ENCODE assay signal across 21 cellular contexts in the genomic region with DNA sequence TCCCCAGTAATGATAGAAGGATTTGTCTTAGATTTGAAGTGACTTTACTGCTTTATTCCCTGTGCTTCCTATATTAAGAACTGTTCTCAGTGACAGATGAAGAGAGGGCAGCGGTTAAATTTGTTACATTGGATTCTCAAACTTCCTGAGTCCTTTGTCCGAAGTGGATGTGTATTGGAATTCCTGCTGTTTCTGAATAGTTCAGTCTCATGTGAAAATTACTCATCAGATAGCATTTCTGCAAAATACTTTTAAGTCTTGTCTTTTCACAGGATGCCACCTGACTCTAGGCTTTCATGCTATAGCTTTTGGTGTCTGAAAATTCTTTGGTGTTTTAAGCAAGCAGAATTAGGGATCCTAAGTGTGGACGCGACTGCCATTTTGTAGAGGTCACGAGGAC.
DNase-seq lines count a peak whose midpoint lies in the region; ATAC-seq, FAIRE-seq and TF ChIP-seq lines count a peak whose summit lies in the region.
"Had no signal": no experiment of that assay in that cellular context is flagged by ENCODE, and none has a peak within 500 bp of the region (broad histone marks: within the 10 kb centered on the region; RNA-seq: fewer than 3 reads in every experiment).

No MANE protein-coding gene starts in this region.

- no peak overlapping the region for H3K27ac ChIP-seq in CD8-positive, alpha-beta T cell (ENCODE audit: low read depth, low read length)
- H3K27ac ChIP-seq: coronary artery, psoas muscle, WERI-Rb-1 had no signal

- FAIRE-seq in D721Med (lab: Jason Lieb, UNC): no peak

- DNase-seq in CD8-positive, alpha-beta T cell: no peak
- DNase-seq in dermis blood vessel endothelial cell: peak; percentile 33
- DNase-seq in D721Med (ENCODE audit: insufficient read length, low spot score): no peak
- DNase-seq in mesenteric fat pad (ENCODE audit: low spot score): no peak
- no peak for DNase-seq in AG08396 (ENCODE audit: low spot score)
- DNase-seq: Caco-2; Kasumi-1; left lung; NCI-H526 treated with DMSO at 0.1 percent for 48 hours; psoas muscle; Right ventricle myocardium superior; stimulated activated CD4-positive, alpha-beta T cell treated with anti-CD3 and anti-CD28 coated beads, Interleukin-4, amount 100 ng/mL, for 24 hours; T-helper 1 cell; WERI-Rb-1 had no signal

- no peaks in the 10 kb centered on the region for H3K9me3 Mint-ChIP-seq in CD8-positive, alpha-beta T cell
- H3K9me3 Mint-ChIP-seq in IgD-negative memory B cell: no peaks in the 10 kb centered on the region
- no peaks in the 10 kb centered on the region for H3K9me3 Mint-ChIP-seq in nephron
- H3K9me3 Mint-ChIP-seq: activated T-helper 2 cell treated with anti-CD3 and anti-CD28 coated beads, Interferon-gamma antibody, Interleukin-2, Interleukin-4, amounts not matched to agents 10 μg/mL and 5 μg/mL and 100 μg/mL, durations not matched to agents 14 hours and 24 hours and 36 hours had no signal

- peak overlapping the region; percentile 38 for H3K27ac Mint-ChIP-seq in CD8-positive, alpha-beta T cell
- peak overlapping the region in 2 of 3 donors; percentile 41 to 91 for H3K27ac Mint-ChIP-seq in IgD-negative memory B cell
- peak overlapping the region in 2 of 3 experiments; percentile 7 to 93 for H3K27ac Mint-ChIP-seq in nephron
- H3K27ac Mint-ChIP-seq: activated T-helper 2 cell treated with anti-CD3 and anti-CD28 coated beads, Interferon-gamma antibody, Interleukin-2, Interleukin-4, amounts not matched to agents 10 μg/mL and 5 μg/mL and 100 μg/mL, durations not matched to agents 14 hours and 24 hours and 36 hours had no signal

- no peaks in the 10 kb centered on the region for H3K27me3 Mint-ChIP-seq in CD8-positive, alpha-beta T cell (ENCODE audit: low read depth)
- H3K27me3 Mint-ChIP-seq in IgD-negative memory B cell (no peaks in the 10 kb centered on the region), nephron (ENCODE audit: low read depth) (no peaks in the 10 kb centered on the region)

- no peak for TF ChIP-seq CTCF in CD8-positive, alpha-beta T cell (IDR thresholded peaks at IDR 0.05)
- no peak for TF ChIP-seq CTCF in nephron (IDR thresholded peaks at IDR 0.05; ENCODE audit: unreplicated experiment in 3 of 3)
- no peak for TF ChIP-seq CTCF in D721Med (IDR thresholded peaks at IDR 0.05; ENCODE audit: insufficient read depth, missing control alignments)

- intact Hi-C loops in CD8-positive, alpha-beta T cell (cut with DNase I, micrococcal nuclease): no loop called here

- POLR2A ChIA-PET in CD8-positive, alpha-beta T cell (lab: Charles Lee): no interaction called here

- no peaks in the 10 kb centered on the region for H3K9me3 ChIP-seq in CD8-positive, alpha-beta T cell (ENCODE audit: low read length)
- H3K9me3 ChIP-seq: Caco-2, gastroesophageal sphincter, left lung, psoas muscle had no signal

- H3K4me3 ChIP-seq in CD8-positive, alpha-beta T cell (ENCODE audit: low read depth, low read length): no peak overlapping the region
- H3K4me3 ChIP-seq: coronary artery, gastroesophageal sphincter, psoas muscle, smooth muscle cell had no signal

- CTCF ChIA-PET in CD8-positive, alpha-beta T cell (lab: Charles Lee): interaction anchor here (0.9 to 2.1 kb wide), 3 partner anchors 9 to 105 kb away, joined by 3 to 5 read pairs (median 4); no protein-coding TSS in a partner anchor

- H3K4me3 Mint-ChIP-seq in CD8-positive, alpha-beta T cell: no peak overlapping the region
- H3K4me3 Mint-ChIP-seq in IgD-negative memory B cell (peak overlapping the region in 2 of 4 donors; percentile 38 to 45), nephron (no peak overlapping the region)

- H3K36me3 ChIP-seq in CD8-positive, alpha-beta T cell (ENCODE audit: insufficient read depth, low read length): peaks cover 31% of the 10 kb centered on the region

- ATAC-seq in CD8-positive, alpha-beta T cell: no peak
- ATAC-seq in GM18867 (IDR thresholded peaks at IDR 0.05; ENCODE audit: unreplicated experiment): no peak
- ATAC-seq: gastroesophageal sphincter, left lung, psoas muscle had no signal

- no peaks in the 10 kb centered on the region for H3K4me1 ChIP-seq in CD8-positive, alpha-beta T cell (ENCODE audit: insufficient read depth, low read length)
- H3K4me1 ChIP-seq: Caco-2 had no signal

- peaks cover 25% of the 10 kb centered on the region for H3K36me3 Mint-ChIP-seq in CD8-positive, alpha-beta T cell
- H3K36me3 Mint-ChIP-seq in IgD-negative memory B cell (peaks cover 5% of the 10 kb centered on the region), nephron (ENCODE audit: low read depth) (peaks cover 35% of the 10 kb centered on the region)

- no peaks in the 10 kb centered on the region for H3K27me3 ChIP-seq in CD8-positive, alpha-beta T cell (ENCODE audit: insufficient read depth, low read length)
- H3K27me3 ChIP-seq: gastroesophageal sphincter, left lung had no signal

- H3K4me1 Mint-ChIP-seq in CD8-positive, alpha-beta T cell (ENCODE audit: low read depth): peaks cover 50% of the 10 kb centered on the region
- H3K4me1 Mint-ChIP-seq in IgD-negative memory B cell (peaks cover 18 to 27% (median 24%) of the 10 kb centered on the region in 3 donors), nephron (peaks cover 41% of the 10 kb centered on the region)
